ENCODE assay signal across 2 cellular contexts in the genomic region with DNA sequence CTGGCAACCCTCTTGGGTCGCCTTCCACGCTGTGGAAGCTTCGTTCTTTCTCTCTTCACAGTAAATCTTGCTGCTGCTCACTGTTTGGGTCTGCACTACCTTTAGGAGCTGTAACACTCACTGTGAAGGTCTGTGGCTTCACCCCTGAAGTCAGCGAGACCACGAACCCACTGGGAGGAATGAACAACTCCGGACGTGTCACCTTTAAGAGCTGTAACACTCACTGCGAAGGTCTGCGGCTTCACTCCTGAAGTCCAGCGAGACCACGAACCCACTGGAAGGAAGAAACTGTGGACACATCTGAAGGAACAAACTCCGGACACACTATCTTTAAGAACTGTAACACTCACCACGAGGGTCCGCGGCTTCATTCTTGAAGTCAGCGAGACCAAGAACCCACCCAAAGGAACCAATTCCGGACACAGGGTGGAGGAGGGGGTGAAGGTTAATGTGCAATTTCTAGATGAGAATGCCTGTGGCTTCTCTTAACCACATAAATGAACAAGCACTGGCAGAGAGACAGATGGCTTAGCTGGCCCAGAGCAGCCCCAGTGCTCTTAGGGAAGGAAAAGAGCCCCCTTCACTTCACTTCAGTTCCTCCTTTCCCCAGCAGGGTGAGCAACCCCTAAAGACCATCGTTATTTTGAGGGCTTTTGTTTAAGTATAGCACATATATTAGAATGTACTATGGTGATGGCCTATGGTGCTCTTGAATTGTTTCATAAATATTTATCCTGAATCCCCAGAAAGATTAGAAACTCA.
TF ChIP-seq lines count a peak whose summit lies in the region.

No MANE protein-coding gene starts in this region.

TF ChIP-seq in SK-N-SH, 30 proteins besides CTCF, POLR2A, EP300 and RAD21 (continued from another document):
- TF ChIP-seq FOXJ3 (CRISPR knock-in tag; IDR thresholded peaks at IDR 0.05) (no peak), SIN3A (IDR thresholded peaks at IDR 0.05; ENCODE audit: borderline replicate concordance, low read depth, low read length) (no peak), POLR2AphosphoS5 (IDR thresholded peaks at IDR 0.05; ENCODE audit: low read depth, low read length) (no peak), FOXM1 (IDR thresholded peaks at IDR 0.05; ENCODE audit: low read depth) (no peak), MEF2A (IDR thresholded peaks at IDR 0.05; ENCODE audit: borderline replicate concordance, low read depth) (no peak), NRF1 (IDR thresholded peaks at IDR 0.05; ENCODE audit: low read depth, low read length) (no peak), GATA2 (CRISPR knock-in tag; IDR thresholded peaks at IDR 0.05) (no peak), SMC3 (IDR thresholded peaks at IDR 0.05; ENCODE audit: low read depth, low read length) (no peak), TCF12 (IDR thresholded peaks at IDR 0.05) (no peak), ELF1 (IDR thresholded peaks at IDR 0.05) (no peak), NFIC (IDR thresholded peaks at IDR 0.05; ENCODE audit: borderline replicate concordance) (no peak)
- TF ChIP-seq, protein P1, sequence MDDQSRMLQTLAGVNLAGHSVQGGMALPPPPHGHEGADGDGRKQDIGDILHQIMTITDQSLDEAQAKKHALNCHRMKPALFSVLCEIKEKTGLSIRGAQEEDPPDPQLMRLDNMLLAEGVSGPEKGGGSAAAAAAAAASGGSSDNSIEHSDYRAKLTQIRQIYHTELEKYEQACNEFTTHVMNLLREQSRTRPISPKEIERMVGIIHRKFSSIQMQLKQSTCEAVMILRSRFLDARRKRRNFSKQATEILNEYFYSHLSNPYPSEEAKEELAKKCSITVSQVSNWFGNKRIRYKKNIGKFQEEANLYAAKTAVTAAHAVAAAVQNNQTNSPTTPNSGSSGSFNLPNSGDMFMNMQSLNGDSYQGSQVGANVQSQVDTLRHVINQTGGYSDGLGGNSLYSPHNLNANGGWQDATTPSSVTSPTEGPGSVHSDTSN (IDR thresholded peaks at IDR 0.05) = no peak
- TF ChIP-seq, protein P2, sequence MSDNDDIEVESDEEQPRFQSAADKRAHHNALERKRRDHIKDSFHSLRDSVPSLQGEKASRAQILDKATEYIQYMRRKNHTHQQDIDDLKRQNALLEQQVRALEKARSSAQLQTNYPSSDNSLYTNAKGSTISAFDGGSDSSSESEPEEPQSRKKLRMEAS (IDR thresholded peaks at IDR 0.05; ENCODE audit: low read depth) = no peak
- TF ChIP-seq, protein P3, sequence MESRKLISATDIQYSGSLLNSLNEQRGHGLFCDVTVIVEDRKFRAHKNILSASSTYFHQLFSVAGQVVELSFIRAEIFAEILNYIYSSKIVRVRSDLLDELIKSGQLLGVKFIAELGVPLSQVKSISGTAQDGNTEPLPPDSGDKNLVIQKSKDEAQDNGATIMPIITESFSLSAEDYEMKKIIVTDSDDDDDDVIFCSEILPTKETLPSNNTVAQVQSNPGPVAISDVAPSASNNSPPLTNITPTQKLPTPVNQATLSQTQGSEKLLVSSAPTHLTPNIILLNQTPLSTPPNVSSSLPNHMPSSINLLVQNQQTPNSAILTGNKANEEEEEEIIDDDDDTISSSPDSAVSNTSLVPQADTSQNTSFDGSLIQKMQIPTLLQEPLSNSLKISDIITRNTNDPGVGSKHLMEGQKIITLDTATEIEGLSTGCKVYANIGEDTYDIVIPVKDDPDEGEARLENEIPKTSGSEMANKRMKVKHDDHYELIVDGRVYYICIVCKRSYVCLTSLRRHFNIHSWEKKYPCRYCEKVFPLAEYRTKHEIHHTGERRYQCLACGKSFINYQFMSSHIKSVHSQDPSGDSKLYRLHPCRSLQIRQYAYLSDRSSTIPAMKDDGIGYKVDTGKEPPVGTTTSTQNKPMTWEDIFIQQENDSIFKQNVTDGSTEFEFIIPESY (IDR thresholded peaks at IDR 0.05; ENCODE audit: borderline replicate concordance, low read depth) = no peak
- TF ChIP-seq, protein P4, sequence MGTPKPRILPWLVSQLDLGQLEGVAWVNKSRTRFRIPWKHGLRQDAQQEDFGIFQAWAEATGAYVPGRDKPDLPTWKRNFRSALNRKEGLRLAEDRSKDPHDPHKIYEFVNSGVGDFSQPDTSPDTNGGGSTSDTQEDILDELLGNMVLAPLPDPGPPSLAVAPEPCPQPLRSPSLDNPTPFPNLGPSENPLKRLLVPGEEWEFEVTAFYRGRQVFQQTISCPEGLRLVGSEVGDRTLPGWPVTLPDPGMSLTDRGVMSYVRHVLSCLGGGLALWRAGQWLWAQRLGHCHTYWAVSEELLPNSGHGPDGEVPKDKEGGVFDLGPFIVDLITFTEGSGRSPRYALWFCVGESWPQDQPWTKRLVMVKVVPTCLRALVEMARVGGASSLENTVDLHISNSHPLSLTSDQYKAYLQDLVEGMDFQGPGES (IDR thresholded peaks at IDR 0.05; ENCODE audit: low read depth, low read length) = no peak

TF ChIP-seq in SK-N-SH treated with all-trans-retinoic acid at 6 μM for 48 hours, 23 proteins besides CTCF, POLR2A, EP300 and RAD21 (continued from another document):
- TF ChIP-seq, protein P5, sequence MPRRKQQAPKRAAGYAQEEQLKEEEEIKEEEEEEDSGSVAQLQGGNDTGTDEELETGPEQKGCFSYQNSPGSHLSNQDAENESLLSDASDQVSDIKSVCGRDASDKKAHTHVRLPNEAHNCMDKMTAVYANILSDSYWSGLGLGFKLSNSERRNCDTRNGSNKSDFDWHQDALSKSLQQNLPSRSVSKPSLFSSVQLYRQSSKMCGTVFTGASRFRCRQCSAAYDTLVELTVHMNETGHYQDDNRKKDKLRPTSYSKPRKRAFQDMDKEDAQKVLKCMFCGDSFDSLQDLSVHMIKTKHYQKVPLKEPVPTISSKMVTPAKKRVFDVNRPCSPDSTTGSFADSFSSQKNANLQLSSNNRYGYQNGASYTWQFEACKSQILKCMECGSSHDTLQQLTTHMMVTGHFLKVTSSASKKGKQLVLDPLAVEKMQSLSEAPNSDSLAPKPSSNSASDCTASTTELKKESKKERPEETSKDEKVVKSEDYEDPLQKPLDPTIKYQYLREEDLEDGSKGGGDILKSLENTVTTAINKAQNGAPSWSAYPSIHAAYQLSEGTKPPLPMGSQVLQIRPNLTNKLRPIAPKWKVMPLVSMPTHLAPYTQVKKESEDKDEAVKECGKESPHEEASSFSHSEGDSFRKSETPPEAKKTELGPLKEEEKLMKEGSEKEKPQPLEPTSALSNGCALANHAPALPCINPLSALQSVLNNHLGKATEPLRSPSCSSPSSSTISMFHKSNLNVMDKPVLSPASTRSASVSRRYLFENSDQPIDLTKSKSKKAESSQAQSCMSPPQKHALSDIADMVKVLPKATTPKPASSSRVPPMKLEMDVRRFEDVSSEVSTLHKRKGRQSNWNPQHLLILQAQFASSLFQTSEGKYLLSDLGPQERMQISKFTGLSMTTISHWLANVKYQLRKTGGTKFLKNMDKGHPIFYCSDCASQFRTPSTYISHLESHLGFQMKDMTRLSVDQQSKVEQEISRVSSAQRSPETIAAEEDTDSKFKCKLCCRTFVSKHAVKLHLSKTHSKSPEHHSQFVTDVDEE (CRISPR knock-in tag; IDR thresholded peaks at IDR 0.05) = no peak
- no peak for TF ChIP-seq ZC3H10 (CRISPR knock-in tag; IDR thresholded peaks at IDR 0.05)
- TF ChIP-seq RARB (CRISPR knock-in tag; IDR thresholded peaks at IDR 0.05) = no peak
- TF ChIP-seq ZNF8 (CRISPR knock-in tag; IDR thresholded peaks at IDR 0.05) = no peak
- no peak for TF ChIP-seq OSR1 (CRISPR knock-in tag; IDR thresholded peaks at IDR 0.05)
- no peak for TF ChIP-seq ISL1 (CRISPR knock-in tag; IDR thresholded peaks at IDR 0.05)
- no peak for TF ChIP-seq CSDC2 (CRISPR knock-in tag; IDR thresholded peaks at IDR 0.05)
- TF ChIP-seq BACH2 (CRISPR knock-in tag; IDR thresholded peaks at IDR 0.05; ENCODE audit: borderline replicate concordance) = no peak
- no peak for TF ChIP-seq TOX (CRISPR knock-in tag; IDR thresholded peaks at IDR 0.05; ENCODE audit: borderline replicate concordance)
- TF ChIP-seq, protein P6, sequence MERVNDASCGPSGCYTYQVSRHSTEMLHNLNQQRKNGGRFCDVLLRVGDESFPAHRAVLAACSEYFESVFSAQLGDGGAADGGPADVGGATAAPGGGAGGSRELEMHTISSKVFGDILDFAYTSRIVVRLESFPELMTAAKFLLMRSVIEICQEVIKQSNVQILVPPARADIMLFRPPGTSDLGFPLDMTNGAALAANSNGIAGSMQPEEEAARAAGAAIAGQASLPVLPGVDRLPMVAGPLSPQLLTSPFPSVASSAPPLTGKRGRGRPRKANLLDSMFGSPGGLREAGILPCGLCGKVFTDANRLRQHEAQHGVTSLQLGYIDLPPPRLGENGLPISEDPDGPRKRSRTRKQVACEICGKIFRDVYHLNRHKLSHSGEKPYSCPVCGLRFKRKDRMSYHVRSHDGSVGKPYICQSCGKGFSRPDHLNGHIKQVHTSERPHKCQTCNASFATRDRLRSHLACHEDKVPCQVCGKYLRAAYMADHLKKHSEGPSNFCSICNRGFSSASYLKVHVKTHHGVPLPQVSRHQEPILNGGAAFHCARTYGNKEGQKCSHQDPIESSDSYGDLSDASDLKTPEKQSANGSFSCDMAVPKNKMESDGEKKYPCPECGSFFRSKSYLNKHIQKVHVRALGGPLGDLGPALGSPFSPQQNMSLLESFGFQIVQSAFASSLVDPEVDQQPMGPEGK (CRISPR knock-in tag; IDR thresholded peaks at IDR 0.05; ENCODE audit: borderline replicate concordance) = no peak
- TF ChIP-seq, protein P7, sequence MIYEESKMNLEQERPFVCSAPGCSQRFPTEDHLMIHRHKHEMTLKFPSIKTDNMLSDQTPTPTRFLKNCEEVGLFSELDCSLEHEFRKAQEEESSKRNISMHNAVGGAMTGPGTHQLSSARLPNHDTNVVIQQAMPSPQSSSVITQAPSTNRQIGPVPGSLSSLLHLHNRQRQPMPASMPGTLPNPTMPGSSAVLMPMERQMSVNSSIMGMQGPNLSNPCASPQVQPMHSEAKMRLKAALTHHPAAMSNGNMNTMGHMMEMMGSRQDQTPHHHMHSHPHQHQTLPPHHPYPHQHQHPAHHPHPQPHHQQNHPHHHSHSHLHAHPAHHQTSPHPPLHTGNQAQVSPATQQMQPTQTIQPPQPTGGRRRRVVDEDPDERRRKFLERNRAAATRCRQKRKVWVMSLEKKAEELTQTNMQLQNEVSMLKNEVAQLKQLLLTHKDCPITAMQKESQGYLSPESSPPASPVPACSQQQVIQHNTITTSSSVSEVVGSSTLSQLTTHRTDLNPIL (CRISPR knock-in tag; IDR thresholded peaks at IDR 0.05; ENCODE audit: low read depth) = no peak
- TF ChIP-seq, protein P8, sequence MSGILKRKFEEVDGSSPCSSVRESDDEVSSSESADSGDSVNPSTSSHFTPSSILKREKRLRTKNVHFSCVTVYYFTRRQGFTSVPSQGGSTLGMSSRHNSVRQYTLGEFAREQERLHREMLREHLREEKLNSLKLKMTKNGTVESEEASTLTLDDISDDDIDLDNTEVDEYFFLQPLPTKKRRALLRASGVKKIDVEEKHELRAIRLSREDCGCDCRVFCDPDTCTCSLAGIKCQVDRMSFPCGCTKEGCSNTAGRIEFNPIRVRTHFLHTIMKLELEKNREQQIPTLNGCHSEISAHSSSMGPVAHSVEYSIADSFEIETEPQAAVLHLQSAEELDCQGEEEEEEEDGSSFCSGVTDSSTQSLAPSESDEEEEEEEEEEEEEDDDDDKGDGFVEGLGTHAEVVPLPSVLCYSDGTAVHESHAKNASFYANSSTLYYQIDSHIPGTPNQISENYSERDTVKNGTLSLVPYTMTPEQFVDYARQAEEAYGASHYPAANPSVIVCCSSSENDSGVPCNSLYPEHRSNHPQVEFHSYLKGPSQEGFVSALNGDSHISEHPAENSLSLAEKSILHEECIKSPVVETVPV (CRISPR knock-in tag; IDR thresholded peaks at IDR 0.05) = no peak
- no peak for TF ChIP-seq ZNF70 (CRISPR knock-in tag; IDR thresholded peaks at IDR 0.05)
- TF ChIP-seq, protein P9, sequence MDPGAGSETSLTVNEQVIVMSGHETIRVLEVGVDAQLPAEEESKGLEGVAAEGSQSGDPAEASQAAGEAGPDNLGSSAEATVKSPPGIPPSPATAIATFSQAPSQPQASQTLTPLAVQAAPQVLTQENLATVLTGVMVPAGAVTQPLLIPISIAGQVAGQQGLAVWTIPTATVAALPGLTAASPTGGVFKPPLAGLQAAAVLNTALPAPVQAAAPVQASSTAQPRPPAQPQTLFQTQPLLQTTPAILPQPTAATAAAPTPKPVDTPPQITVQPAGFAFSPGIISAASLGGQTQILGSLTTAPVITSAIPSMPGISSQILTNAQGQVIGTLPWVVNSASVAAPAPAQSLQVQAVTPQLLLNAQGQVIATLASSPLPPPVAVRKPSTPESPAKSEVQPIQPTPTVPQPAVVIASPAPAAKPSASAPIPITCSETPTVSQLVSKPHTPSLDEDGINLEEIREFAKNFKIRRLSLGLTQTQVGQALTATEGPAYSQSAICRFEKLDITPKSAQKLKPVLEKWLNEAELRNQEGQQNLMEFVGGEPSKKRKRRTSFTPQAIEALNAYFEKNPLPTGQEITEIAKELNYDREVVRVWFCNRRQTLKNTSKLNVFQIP (CRISPR knock-in tag; IDR thresholded peaks at IDR 0.05; ENCODE audit: borderline replicate concordance, low read depth) = no peak
- TF ChIP-seq ESRRG (CRISPR knock-in tag; IDR thresholded peaks at IDR 0.05) = no peak
- no peak for TF ChIP-seq ZNF565 (CRISPR knock-in tag; conservative IDR thresholded peaks at IDR 0.05; ENCODE audit: low read depth)
